ENCODE assay signal across 14 cellular contexts in the genomic region with DNA sequence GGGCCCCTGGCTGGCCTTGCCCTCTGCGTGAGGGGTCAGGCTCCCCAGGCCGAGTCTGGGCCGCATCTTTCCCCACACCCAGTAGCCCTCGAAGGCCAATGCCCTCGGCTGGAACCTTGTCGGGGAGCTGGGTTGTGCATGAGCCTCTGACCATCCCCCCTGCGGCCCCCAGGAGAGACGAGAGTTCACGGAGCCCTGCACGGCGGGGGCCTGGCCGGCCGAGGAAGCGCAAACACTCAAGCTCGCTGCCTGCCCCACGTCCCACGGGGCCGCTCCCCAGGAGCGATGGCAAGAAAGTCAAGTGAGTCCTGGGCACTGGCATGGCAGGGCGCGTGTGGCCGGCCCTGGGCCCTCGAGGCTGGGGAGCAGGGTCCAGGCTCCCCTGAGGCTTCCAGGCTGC. TPM values are rescaled to one million over a fixed set of nuclear protein-coding genes. Genes with fewer than 3 reads are reported as not detected.
DNase-seq lines count a peak whose midpoint lies in the region; ATAC-seq and TF ChIP-seq lines count a peak whose summit lies in the region.
"Had no signal": no experiment of that assay in that cellular context is flagged by ENCODE, and none has a peak within 500 bp of the region (broad histone marks: within the 10 kb centered on the region; RNA-seq: fewer than 3 reads in every experiment).

No MANE protein-coding gene starts in this region.

- H2BK5ac ChIP-seq in neuronal stem cell (ENCODE audit: low read length), result peak overlapping the region; percentile 87

- H3K79me1 ChIP-seq in neuronal stem cell (ENCODE audit: low read depth, low read length), result peaks cover 2% of the 10 kb centered on the region

- H3K36me3 ChIP-seq in BLaER1 (peaks cover 47% of the 10 kb centered on the region), HEK293 (ENCODE audit: control insufficient read depth in 2 of 2, insufficient read depth in 1 of 2, low read length in 2 of 2) (peaks cover 0 to 47% of the 10 kb centered on the region in 2 experiments; a peak in 1 of 3 replicates), neuronal stem cell (replicated peaks in 1 of 2; ENCODE audit: control insufficient read depth in 2 of 2, insufficient read depth in 2 of 2, low read length in 2 of 2) (peaks cover 0 to 30% of the 10 kb centered on the region in 2 donors)

- DNase-seq in WTC11 (ENCODE audit: low spot score) (no peak), neuronal stem cell (ENCODE audit: low spot score) (no peak), NCI-H2171 treated with DMSO at 0.1 percent for 48 hours (lab: John Stamatoyannopoulos, UW) (no peak), left cardiac atrium (no peak)
- DNase-seq: ACHN; CD8-positive, alpha-beta T cell; GF-D8; H9; Karpas-422 had no signal

- no peaks in the 10 kb centered on the region for H3K9me3 Mint-ChIP-seq in WTC11
- H3K9me3 Mint-ChIP-seq: CD8-positive, alpha-beta T cell; H9 had no signal

- no peaks in the 10 kb centered on the region for H3K27me3 Mint-ChIP-seq in WTC11 (ENCODE audit: low read depth)

- no peak overlapping the region for H3K4ac ChIP-seq in neuronal stem cell (ENCODE audit: low read length)

- ATAC-seq in WTC11 (no peak), GM21528 (IDR thresholded peaks at IDR 0.05; ENCODE audit: low FRiP score, unreplicated experiment) (no peak), left cardiac atrium (no peak)
- ATAC-seq: CD8-positive, alpha-beta T cell; HepG2 had no signal

- peak overlapping the region; percentile 43 for H4K8ac ChIP-seq in neuronal stem cell (ENCODE audit: low read depth, low read length)

- H3K27ac Mint-ChIP-seq in WTC11, result no peak overlapping the region
- H3K27ac Mint-ChIP-seq: CD14-positive monocyte; CD8-positive, alpha-beta T cell; H9 had no signal

- CTCF ChIA-PET in HEK293 (lab: Yijun Ruan, JAX), result interaction anchor here (2.7 kb wide), 1 partner anchor 12 kb away, joined by 10 read pairs; no protein-coding TSS in a partner anchor
- CTCF ChIA-PET in WTC11 (lab: Charles Lee), result interaction anchor here (0.9 to 1.5 kb wide), 4 partner anchors 12 to 198 kb away, joined by 3 to 6 read pairs (median 4); no protein-coding TSS in a partner anchor

- no peak overlapping the region for H3K14ac ChIP-seq in neuronal stem cell (ENCODE audit: low read length)

- H3K36me3 Mint-ChIP-seq in WTC11, result no peaks in the 10 kb centered on the region
- H3K36me3 Mint-ChIP-seq: CD8-positive, alpha-beta T cell had no signal

- H3K9me3 ChIP-seq in BLaER1, result no peaks in the 10 kb centered on the region
- no peaks in the 10 kb centered on the region for H3K9me3 ChIP-seq in HEK293 (ENCODE audit: control insufficient read depth, insufficient read depth, low read depth, low read length)
- peaks cover 0 to 9% of the 10 kb centered on the region in 2 donors for H3K9me3 ChIP-seq in neuronal stem cell (replicated peaks in 1 of 2; ENCODE audit: control insufficient read depth in 2 of 2, insufficient read depth in 1 of 2, low read depth in 1 of 2, low read length in 2 of 2)

- 0 out of 2 replicates have a peak, but pooled peaks cover 3% of the 10 kb centered on the region for H3K4me1 Mint-ChIP-seq in WTC11

- 0 out of 2 replicates have a peak, but pooled peaks cover 5% of the 10 kb centered on the region for H4K20me1 ChIP-seq in BLaER1

- H2AK5ac ChIP-seq in neuronal stem cell (ENCODE audit: low read depth, low read length), result no peak overlapping the region

- peak overlapping the region; percentile 37 for H2BK15ac ChIP-seq in neuronal stem cell (ENCODE audit: low read length)

- H3K4me3 ChIP-seq in BLaER1, result peak overlapping the region; percentile 58
- H3K4me3 ChIP-seq in HEK293 (ENCODE audit: low read depth, low read length), result no peak overlapping the region
- H3K4me3 ChIP-seq in neuronal stem cell (ENCODE audit: low read length in 2 of 2), result no peak overlapping the region

- H3K9ac ChIP-seq in BLaER1 (peak overlapping the region; percentile 79), neuronal stem cell (ENCODE audit: low read depth, low read length, poor library complexity) (no peak overlapping the region)

- H3K18ac ChIP-seq in neuronal stem cell (ENCODE audit: low read length), result peak overlapping the region; percentile 52

- intact Hi-C loops in left cardiac atrium (cut with DNase I), result no loop called here

- no CpG with 5 or more reads among the region's 23 CpGs for WGBS in neuronal stem cell (ENCODE audit: extremely low coverage in 2 of 2, insufficient read length in 2 of 2, insufficient replicate concordance in 1 of 2), 2 donors

- H3K27ac ChIP-seq in BLaER1, result peak overlapping the region; percentile 95
- H3K27ac ChIP-seq in HEK293 (ENCODE audit: extremely low read depth, low read depth, low read length), result no peak overlapping the region
- no peak overlapping the region for H3K27ac ChIP-seq in neuronal stem cell (replicated peaks; ENCODE audit: low read length)

- TF ChIP-seq CTCF in HEK293 (tag by site-specific recombination; IDR thresholded peaks at IDR 0.05) (no peak), WTC11 (IDR thresholded peaks at IDR 0.05) (no peak)

- no peak overlapping the region for H2BK12ac ChIP-seq in neuronal stem cell (ENCODE audit: low read length)

- POLR2A ChIA-PET in HEK293 (lab: Yijun Ruan, JAX) (interaction anchor here (1.2 kb wide), 1 partner anchor 33 kb away, joined by 4 read pairs; no protein-coding TSS in a partner anchor), WTC11 (lab: Charles Lee) (no interaction called here)

- H2BK120ac ChIP-seq in neuronal stem cell (ENCODE audit: low read depth, low read length), result no peak overlapping the region

- peaks cover 98% of the 10 kb centered on the region for H3K4me1 ChIP-seq in BLaER1
- H3K4me1 ChIP-seq in HEK293 (ENCODE audit: control insufficient read depth, insufficient read depth, low read length), result no peaks in the 10 kb centered on the region
- peaks cover 15 to 16% of the 10 kb centered on the region in 2 donors for H3K4me1 ChIP-seq in neuronal stem cell (ENCODE audit: control insufficient read depth in 2 of 2, insufficient read depth in 1 of 2, low read depth in 1 of 2, low read length in 2 of 2)

- peak overlapping the region; percentile 94 for H3K4me2 ChIP-seq in BLaER1
- H3K4me2 ChIP-seq in neuronal stem cell (ENCODE audit: insufficient read depth, low read length, poor library complexity, severe bottlenecking), result no peak overlapping the region

- H3K4me3 Mint-ChIP-seq in WTC11, result no peak overlapping the region
- H3K4me3 Mint-ChIP-seq: CD14-positive monocyte; CD8-positive, alpha-beta T cell had no signal

- H2AFZ ChIP-seq in neuronal stem cell (ENCODE audit: low read length), result no peak overlapping the region

- H3K23ac ChIP-seq in neuronal stem cell (ENCODE audit: low read depth, low read length, poor library complexity), result peak overlapping the region; percentile 65

- H4K91ac ChIP-seq in neuronal stem cell (ENCODE audit: low read depth, low read length, poor library complexity), result no peak overlapping the region

- no peaks in the 10 kb centered on the region for H3K27me3 ChIP-seq in BLaER1
- no peaks in the 10 kb centered on the region for H3K27me3 ChIP-seq in neuronal stem cell (ENCODE audit: control insufficient read depth in 3 of 3, insufficient read depth in 3 of 3, low read depth in 1 of 3, low read length in 3 of 3)

TF ChIP-seq in HEK293, 187 proteins besides CTCF, POLR2A, EP300 and RAD21 (continues in another document):
- TF ChIP-seq, protein P1, sequence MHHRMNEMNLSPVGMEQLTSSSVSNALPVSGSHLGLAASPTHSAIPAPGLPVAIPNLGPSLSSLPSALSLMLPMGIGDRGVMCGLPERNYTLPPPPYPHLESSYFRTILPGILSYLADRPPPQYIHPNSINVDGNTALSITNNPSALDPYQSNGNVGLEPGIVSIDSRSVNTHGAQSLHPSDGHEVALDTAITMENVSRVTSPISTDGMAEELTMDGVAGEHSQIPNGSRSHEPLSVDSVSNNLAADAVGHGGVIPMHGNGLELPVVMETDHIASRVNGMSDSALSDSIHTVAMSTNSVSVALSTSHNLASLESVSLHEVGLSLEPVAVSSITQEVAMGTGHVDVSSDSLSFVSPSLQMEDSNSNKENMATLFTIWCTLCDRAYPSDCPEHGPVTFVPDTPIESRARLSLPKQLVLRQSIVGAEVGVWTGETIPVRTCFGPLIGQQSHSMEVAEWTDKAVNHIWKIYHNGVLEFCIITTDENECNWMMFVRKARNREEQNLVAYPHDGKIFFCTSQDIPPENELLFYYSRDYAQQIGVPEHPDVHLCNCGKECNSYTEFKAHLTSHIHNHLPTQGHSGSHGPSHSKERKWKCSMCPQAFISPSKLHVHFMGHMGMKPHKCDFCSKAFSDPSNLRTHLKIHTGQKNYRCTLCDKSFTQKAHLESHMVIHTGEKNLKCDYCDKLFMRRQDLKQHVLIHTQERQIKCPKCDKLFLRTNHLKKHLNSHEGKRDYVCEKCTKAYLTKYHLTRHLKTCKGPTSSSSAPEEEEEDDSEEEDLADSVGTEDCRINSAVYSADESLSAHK (tag by site-specific recombination; IDR thresholded peaks at IDR 0.05), result no peak
- TF ChIP-seq, protein P2, sequence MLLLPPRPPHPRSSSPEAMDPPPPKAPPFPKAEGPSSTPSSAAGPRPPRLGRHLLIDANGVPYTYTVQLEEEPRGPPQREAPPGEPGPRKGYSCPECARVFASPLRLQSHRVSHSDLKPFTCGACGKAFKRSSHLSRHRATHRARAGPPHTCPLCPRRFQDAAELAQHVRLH (tag by site-specific recombination; IDR thresholded peaks at IDR 0.05), result no peak

RNA-seq across cellular contexts. Expression of a gene that starts 57.3 kb away (rescaled TPM):
- 17.1 to 29.8 TPM (median 21.5 TPM) in 3 replicates for total RNA-seq in WTC11 (2021)
- 15.9 TPM for polyA plus RNA-seq in neuronal stem cell (2013, experiment 1 of 2)
- 17.5 TPM for polyA plus RNA-seq in neuronal stem cell (2013, experiment 2 of 2)
- total RNA-seq in left cardiac atrium, result 1 to 10 TPM; 8.3 to 9.9 TPM
